15 cellular contexts compared by ENCODE assay signal in the genomic region with DNA sequence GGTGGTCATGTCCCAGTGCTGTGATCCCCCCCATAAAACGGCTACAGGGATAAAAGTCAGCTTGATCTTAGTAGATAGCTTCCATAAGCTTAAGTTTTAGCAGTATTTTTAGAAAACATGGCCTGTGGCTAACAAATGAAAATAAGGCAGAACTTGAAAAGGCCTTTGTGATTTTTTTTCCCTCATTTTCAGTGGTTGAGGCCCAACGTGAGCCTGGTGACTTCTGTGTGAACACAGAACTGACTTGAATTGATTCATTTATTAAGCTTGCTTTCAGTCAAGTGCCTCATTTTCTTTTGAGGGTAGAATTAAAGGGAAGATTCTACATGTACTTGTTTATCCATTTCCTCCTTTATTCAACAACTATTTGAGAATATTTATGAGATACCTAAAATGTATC. TPM values are rescaled to one million over a fixed set of nuclear protein-coding genes. Genes with fewer than 3 reads are reported as not detected.
A peak's percentile ranks its signal among the peaks of the same experiment; 100 is the strongest.
DNase-seq lines count a peak whose midpoint lies in the region; ATAC-seq, FAIRE-seq and TF ChIP-seq lines count a peak whose summit lies in the region.
"Had no signal": no experiment of that assay in that cellular context is flagged by ENCODE, and none has a peak within 500 bp of the region (broad histone marks: within the 10 kb centered on the region; RNA-seq: fewer than 3 reads in every experiment).

No MANE protein-coding gene starts in this region.

- ATAC-seq in stimulated activated naive CD8-positive, alpha-beta T cell treated with anti-CD3 and anti-CD28 coated beads, Interleukin-15, amount 100 ng/mL, for 72 hours = no peak
- no peak for ATAC-seq in HG03108 (IDR thresholded peaks at IDR 0.05; ENCODE audit: unreplicated experiment)
- ATAC-seq: right cardiac atrium had no signal

- no peaks in the 10 kb centered on the region for H3K27me3 ChIP-seq in astrocyte (ENCODE audit: insufficient read depth, low read length)
- H3K27me3 ChIP-seq in neural progenitor cell = no peaks in the 10 kb centered on the region
- no peaks in the 10 kb centered on the region for H3K27me3 ChIP-seq in hepatocyte
- H3K27me3 ChIP-seq: adrenal gland, transverse colon had no signal

- H3K27me3 Mint-ChIP-seq in stimulated activated naive CD8-positive, alpha-beta T cell treated with anti-CD3 and anti-CD28 coated beads, Interleukin-15, Interleukin-2, amounts not matched to agents 100 ng/mL and 50 ng/mL, for 24 hours = no peaks in the 10 kb centered on the region
- H3K27me3 Mint-ChIP-seq in stimulated activated naive CD8-positive, alpha-beta T cell treated with anti-CD3 and anti-CD28 coated beads, Interleukin-15, amount 100 ng/mL, for 72 hours = no peaks in the 10 kb centered on the region
- H3K27me3 Mint-ChIP-seq in astrocyte (ENCODE audit: low read depth, unreplicated experiment) (no peaks in the 10 kb centered on the region), neural progenitor cell (ENCODE audit: insufficient read depth, low read depth) (no peaks in the 10 kb centered on the region)

- DNase-seq in stimulated activated naive CD8-positive, alpha-beta T cell treated with anti-CD3 and anti-CD28 coated beads, Interleukin-15, amount 100 ng/mL, for 72 hours = no peak
- DNase-seq in astrocyte (ENCODE audit: low read depth) = no peak
- DNase-seq in neural progenitor cell (ENCODE audit: low spot score) = no peak
- DNase-seq in activated CD4-positive, CD25-positive, alpha-beta regulatory T cell treated with anti-CD3 and anti-CD28 coated beads, Interleukin-2, amount 50 U/mL, for 72 hours = no peak
- no peak for DNase-seq in hepatocyte (ENCODE audit: low spot score)
- DNase-seq in hypothalamus (lab: John Stamatoyannopoulos, UW) = no peak
- DNase-seq: adrenal gland; left ventricle myocardium inferior; right cardiac atrium; stimulated activated CD4-positive, alpha-beta T cell treated with anti-CD3 and anti-CD28 coated beads, Interleukin-1b, Interleukin-23, amount 100 ng/mL, for 48 hours; transverse colon had no signal

- H2AFZ ChIP-seq in astrocyte (ENCODE audit: low read depth, low read length) (no peak overlapping the region), neural progenitor cell (replicated peaks) (peak overlapping the region; percentile 56), hepatocyte (no peak overlapping the region)

- no peaks in the 10 kb centered on the region for H3K9me3 Mint-ChIP-seq in stimulated activated naive CD8-positive, alpha-beta T cell treated with anti-CD3 and anti-CD28 coated beads, Interleukin-15, Interleukin-2, amounts not matched to agents 100 ng/mL and 50 ng/mL, for 24 hours
- no peaks in the 10 kb centered on the region for H3K9me3 Mint-ChIP-seq in stimulated activated naive CD8-positive, alpha-beta T cell treated with anti-CD3 and anti-CD28 coated beads, Interleukin-15, amount 100 ng/mL, for 72 hours
- H3K9me3 Mint-ChIP-seq in astrocyte (ENCODE audit: unreplicated experiment) = no peaks in the 10 kb centered on the region
- H3K9me3 Mint-ChIP-seq in neural progenitor cell = no peaks in the 10 kb centered on the region

- FAIRE-seq in astrocyte (lab: Jason Lieb, UNC) = no peak

- H3K4me2 ChIP-seq in astrocyte (ENCODE audit: low read length) = no peak overlapping the region
- no peak overlapping the region for H3K4me2 ChIP-seq in neural progenitor cell
- no peak overlapping the region for H3K4me2 ChIP-seq in hepatocyte

- H3K36me3 Mint-ChIP-seq in stimulated activated naive CD8-positive, alpha-beta T cell treated with anti-CD3 and anti-CD28 coated beads, Interleukin-15, Interleukin-2, amounts not matched to agents 100 ng/mL and 50 ng/mL, for 24 hours (ENCODE audit: low read depth) = peaks cover 96% of the 10 kb centered on the region
- H3K36me3 Mint-ChIP-seq in astrocyte (ENCODE audit: low read depth, unreplicated experiment) (no peaks in the 10 kb centered on the region), neural progenitor cell (no peaks in the 10 kb centered on the region)

- peaks cover 87% of the 10 kb centered on the region for H3K4me1 Mint-ChIP-seq in stimulated activated naive CD8-positive, alpha-beta T cell treated with anti-CD3 and anti-CD28 coated beads, Interleukin-15, Interleukin-2, amounts not matched to agents 100 ng/mL and 50 ng/mL, for 24 hours (ENCODE audit: low read depth)
- H3K4me1 Mint-ChIP-seq in stimulated activated naive CD8-positive, alpha-beta T cell treated with anti-CD3 and anti-CD28 coated beads, Interleukin-15, amount 100 ng/mL, for 72 hours = peaks cover 81% of the 10 kb centered on the region
- H3K4me1 Mint-ChIP-seq in astrocyte (ENCODE audit: low read depth, unreplicated experiment) (peaks cover 16% of the 10 kb centered on the region), neural progenitor cell (peaks cover 44% of the 10 kb centered on the region)

- no peaks in the 10 kb centered on the region for H3K9me2 ChIP-seq in hepatocyte (replicated peaks; ENCODE audit: insufficient read depth)

- H3K27ac Mint-ChIP-seq in stimulated activated naive CD8-positive, alpha-beta T cell treated with anti-CD3 and anti-CD28 coated beads, Interleukin-15, Interleukin-2, amounts not matched to agents 100 ng/mL and 50 ng/mL, for 24 hours = peak overlapping the region; percentile 29
- H3K27ac Mint-ChIP-seq in stimulated activated naive CD8-positive, alpha-beta T cell treated with anti-CD3 and anti-CD28 coated beads, Interleukin-15, amount 100 ng/mL, for 72 hours = no peak overlapping the region
- no peak overlapping the region for H3K27ac Mint-ChIP-seq in astrocyte (ENCODE audit: unreplicated experiment)
- peak overlapping the region; percentile 9 for H3K27ac Mint-ChIP-seq in neural progenitor cell

- peaks cover 81% of the 10 kb centered on the region for H3K36me3 ChIP-seq in astrocyte (ENCODE audit: insufficient read depth, low read length)
- no peaks in the 10 kb centered on the region for H3K36me3 ChIP-seq in neural progenitor cell
- no peaks in the 10 kb centered on the region for H3K36me3 ChIP-seq in hepatocyte (replicated peaks; ENCODE audit: insufficient read depth, low read depth)
- H3K36me3 ChIP-seq: HAP-1 had no signal

- H3K9me3 ChIP-seq in astrocyte (ENCODE audit: insufficient read depth, low read depth, low read length) (no peaks in the 10 kb centered on the region), neural progenitor cell (ENCODE audit: low read depth) (no peaks in the 10 kb centered on the region), hepatocyte (ENCODE audit: low read depth) (no peaks in the 10 kb centered on the region)
- H3K9me3 ChIP-seq: adrenal gland, HAP-1, left ventricle myocardium inferior, transverse colon had no signal

- H3K79me2 ChIP-seq in astrocyte (ENCODE audit: insufficient read depth, low read length) (peaks cover 86% of the 10 kb centered on the region), neural progenitor cell (ENCODE audit: low read depth) (no peaks in the 10 kb centered on the region), hepatocyte (no peaks in the 10 kb centered on the region)

- H4K20me1 ChIP-seq in astrocyte (ENCODE audit: insufficient read depth, low read length) = peaks cover 39% of the 10 kb centered on the region
- H4K20me1 ChIP-seq in neural progenitor cell (ENCODE audit: low read depth) = no peaks in the 10 kb centered on the region
- no peaks in the 10 kb centered on the region for H4K20me1 ChIP-seq in hepatocyte (ENCODE audit: insufficient read depth, poor library complexity, severe bottlenecking)

- WGBS in hepatocyte (ENCODE audit: low lambda C conversion rate, missing lambda C conversion rate) = 46% methylated on average over 2 of the region's 2 CpGs

- TF ChIP-seq CTCF in astrocyte (IDR thresholded peaks at IDR 0.05; ENCODE audit: insufficient read depth, low read depth, low read length) (no peak), neural progenitor cell (IDR thresholded peaks at IDR 0.05) (no peak), hepatocyte (IDR thresholded peaks at IDR 0.05; ENCODE audit: poor library complexity) (no peak)

- H3K4me3 ChIP-seq in astrocyte (ENCODE audit: insufficient read depth, low read depth, low read length) = no peak overlapping the region
- no peak overlapping the region for H3K4me3 ChIP-seq in neural progenitor cell
- no peak overlapping the region for H3K4me3 ChIP-seq in hepatocyte
- H3K4me3 ChIP-seq: adrenal gland, HAP-1, left ventricle myocardium inferior, transverse colon had no signal

- H3K4me1 ChIP-seq in astrocyte (ENCODE audit: insufficient read depth, low read length) (peaks cover 26% of the 10 kb centered on the region), neural progenitor cell (peaks cover 29% of the 10 kb centered on the region), hepatocyte (ENCODE audit: insufficient read depth) (no peaks in the 10 kb centered on the region)
- H3K4me1 ChIP-seq: adrenal gland had no signal

- H3K27ac ChIP-seq in astrocyte (ENCODE audit: low read depth, low read length) = peak overlapping the region; percentile 11
- H3K27ac ChIP-seq in neural progenitor cell = no peak overlapping the region
- H3K27ac ChIP-seq in hepatocyte = no peak overlapping the region
- H3K27ac ChIP-seq: adrenal gland, left ventricle myocardium inferior, VCaP had no signal

- no peaks in the 10 kb centered on the region for H3F3A ChIP-seq in neural progenitor cell (ENCODE audit: low read depth)

- H3K9ac ChIP-seq in astrocyte (ENCODE audit: low read length) = no peak overlapping the region
- H3K9ac ChIP-seq in neural progenitor cell = no peak overlapping the region

- no peak overlapping the region for H3K4me3 Mint-ChIP-seq in stimulated activated naive CD8-positive, alpha-beta T cell treated with anti-CD3 and anti-CD28 coated beads, Interleukin-15, Interleukin-2, amounts not matched to agents 100 ng/mL and 50 ng/mL, for 24 hours
- no peak overlapping the region for H3K4me3 Mint-ChIP-seq in stimulated activated naive CD8-positive, alpha-beta T cell treated with anti-CD3 and anti-CD28 coated beads, Interleukin-15, amount 100 ng/mL, for 72 hours
- no peak overlapping the region for H3K4me3 Mint-ChIP-seq in astrocyte (ENCODE audit: unreplicated experiment)
- no peak overlapping the region for H3K4me3 Mint-ChIP-seq in neural progenitor cell

RNA-seq across cellular contexts. Expression of a gene that starts 44.6 kb away (rescaled TPM):
- total RNA-seq in astrocyte = 148 and 154 TPM in 2 replicates
- 1.4 and 1.7 TPM in 2 replicates for total RNA-seq in neural progenitor cell (ENCODE audit: low replicate concordance)
- total RNA-seq in hepatocyte = 17.5 and 23.4 TPM in 2 replicates
- 13.7 and 29.5 TPM in 2 replicates for polyA plus RNA-seq in hepatocyte

Comparison
In these comparisons a context has a peak if more than half of its experiments do, and no peak if none do; other contexts are left out.
1. H3K27ac Mint-ChIP-seq: peak in stimulated activated naive CD8-positive, alpha-beta T cell treated with anti-CD3 and anti-CD28 coated beads, Interleukin-15, Interleukin-2, amounts not matched to agents 100 ng/mL and 50 ng/mL, for 24 hours (single experiment) and neural progenitor cell (single experiment); none in stimulated activated naive CD8-positive, alpha-beta T cell treated with anti-CD3 and anti-CD28 coated beads, Interleukin-15, amount 100 ng/mL, for 72 hours (0 of 2) and astrocyte (single experiment).